25 cellular contexts compared by ENCODE assay signal in the genomic region with DNA sequence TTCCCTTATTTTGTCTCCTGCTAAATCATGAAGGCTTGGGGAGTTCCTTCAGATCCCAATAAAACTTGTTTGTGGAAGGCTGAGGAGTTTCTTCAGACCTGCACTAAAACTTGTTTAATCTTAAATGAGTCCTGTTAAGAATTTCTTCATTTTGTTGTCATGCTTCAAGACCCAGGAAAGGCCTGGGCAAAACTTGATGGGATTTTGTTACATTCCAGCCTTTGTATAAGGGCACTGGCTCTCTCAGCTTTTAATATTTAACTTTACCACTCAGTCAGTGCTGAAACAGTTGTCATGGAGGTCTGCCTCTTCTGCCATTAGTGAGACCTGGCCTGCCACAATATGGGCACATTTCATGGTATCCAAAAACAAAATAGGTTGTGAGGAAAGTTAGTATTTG.
"Had no signal": no experiment of that assay in that cellular context is flagged by ENCODE, and none has a peak within 500 bp of the region (broad histone marks: within the 10 kb centered on the region; RNA-seq: fewer than 3 reads in every experiment).

No MANE protein-coding gene starts in this region.

- H3K27me3 ChIP-seq: heart right ventricle, hepatocyte, left lung, neural progenitor cell, neutrophil, right atrium auricular region, suprapubic skin, tibial artery, upper lobe of right lung had no signal

- DNase-seq: heart right ventricle; islet precursor cell; left cardiac atrium; left lung; lower lobe of right lung; mammary epithelial cell; mesenchymal stem cell; naive thymus-derived CD8-positive, alpha-beta T cell; nephron progenitor cell; occipital lobe; psoas muscle; stimulated activated CD4-positive, alpha-beta T cell treated with anti-CD3 and anti-CD28 coated beads, Interleukin-12 subunit alpha, Interleukin-12 subunit beta, amount 100 ng/mL, for 4 hours; stimulated activated CD4-positive, alpha-beta T cell treated with anti-CD3 and anti-CD28 coated beads, Interleukin-15, amount 100 ng/mL, for 24 hours; stimulated activated CD4-positive, alpha-beta T cell treated with anti-CD3 and anti-CD28 coated beads, Interleukin-4, amount 100 ng/mL, for 24 hours; stimulated activated naive CD4-positive, alpha-beta T cell; tibial artery; trophoblast cell; upper lobe of right lung had no signal

- H3K4me3 ChIP-seq: heart right ventricle, hepatocyte, left lung, lower lobe of right lung, neural progenitor cell, psoas muscle, right atrium auricular region, skin epidermis, suprapubic skin, thoracic aorta, tibial artery, upper lobe of right lung had no signal

- H3K36me3 ChIP-seq: heart right ventricle, left lung, lower lobe of right lung, neural progenitor cell, neutrophil, right atrium auricular region, suprapubic skin, thoracic aorta, tibial artery, upper lobe of right lung had no signal
